ENCODE assay signal across 10 cellular contexts in the genomic region with DNA sequence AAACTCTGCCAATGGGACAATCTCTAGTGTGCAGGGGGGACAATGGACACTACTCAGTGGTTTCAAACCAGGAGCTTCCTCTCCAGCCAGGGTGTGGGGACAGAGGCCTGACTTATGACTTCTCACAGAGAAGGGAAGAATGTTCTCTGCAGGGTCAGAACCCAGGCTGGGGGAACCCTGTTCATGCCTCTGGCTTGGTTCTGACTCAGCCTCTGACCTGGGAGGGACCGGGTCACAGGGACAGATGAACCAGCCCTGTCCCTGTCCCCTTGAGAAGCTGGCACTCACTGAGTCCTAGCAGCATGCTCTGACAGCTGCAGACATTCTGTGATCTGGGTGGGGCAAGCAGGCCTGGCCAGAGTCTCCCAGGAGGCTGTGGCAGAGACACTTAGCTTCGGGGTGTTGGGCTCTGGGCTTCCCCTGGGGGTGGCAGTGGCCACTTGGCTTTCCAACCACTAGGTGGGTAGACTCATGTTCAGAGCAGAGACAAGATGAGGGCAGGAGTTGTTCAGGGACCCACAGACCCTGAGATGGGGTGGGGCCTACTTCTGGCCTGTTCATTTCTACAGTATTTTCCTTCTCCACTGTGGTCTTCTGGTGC. TPM values are rescaled to one million over a fixed set of nuclear protein-coding genes. Genes with fewer than 3 reads are reported as not detected.
A peak's percentile ranks its signal among the peaks of the same experiment; 100 is the strongest.
DNase-seq lines count a peak whose midpoint lies in the region; ATAC-seq and TF ChIP-seq lines count a peak whose summit lies in the region.
"Had no signal": no experiment of that assay in that cellular context is flagged by ENCODE, and none has a peak within 500 bp of the region (broad histone marks: within the 10 kb centered on the region; RNA-seq: fewer than 3 reads in every experiment).

No MANE protein-coding gene starts in this region.

- WGBS in trophoblast cell (ENCODE audit: extremely low coverage, insufficient coverage, insufficient read length): no CpG with 5 or more reads among the region's 2 CpGs

- no peak overlapping the region for H3K23ac ChIP-seq in trophoblast cell (ENCODE audit: low read length)

- H3K14ac ChIP-seq in trophoblast cell (ENCODE audit: low read length): no peak overlapping the region

- BruUV-seq in PC-9 (replicated peaks; lab: Mats Ljungman, UMichigan): no TSS peak

- H3K4me3 ChIP-seq in CD8-positive, alpha-beta memory T cell (ENCODE audit: low read length): no peak overlapping the region
- H3K4me3 ChIP-seq in PC-9 (no peak overlapping the region), trophoblast cell (ENCODE audit: low read depth, low read length) (no peak overlapping the region)
- H3K4me3 ChIP-seq: GM23248 had no signal

- H3K9me2 ChIP-seq in PC-9 (ENCODE audit: insufficient read depth): no peaks in the 10 kb centered on the region

- H3K4me2 ChIP-seq in PC-9 (peak overlapping the region; percentile 46), trophoblast cell (ENCODE audit: low read length) (no peak overlapping the region)

- H3F3A ChIP-seq in PC-9 (ENCODE audit: insufficient read depth, low read depth): peaks cover 41% of the 10 kb centered on the region

- peaks cover 8% of the 10 kb centered on the region for H3K79me1 ChIP-seq in trophoblast cell (ENCODE audit: low read length)

- peak in 1 of 5 donors; percentile 20 for DNase-seq in CD8-positive, alpha-beta memory T cell
- DNase-seq in PC-9: peak; percentile 54 to 71
- DNase-seq in cardiac septum (ENCODE audit: low spot score): peak; percentile 71
- DNase-seq in putamen (ENCODE audit: low spot score): peak; percentile 49
- DNase-seq in Kasumi-1 (lab: John Stamatoyannopoulos, UW): no peak
- DNase-seq in SKM-1 (lab: John Stamatoyannopoulos, UW; ENCODE audit: unreplicated experiment): no peak
- no peak for DNase-seq in trophoblast cell
- DNase-seq: activated gamma-delta T cell, GM23248 had no signal

- no peaks in the 10 kb centered on the region for H3K36me3 ChIP-seq in CD8-positive, alpha-beta memory T cell (ENCODE audit: insufficient read depth, low read length)
- H3K36me3 ChIP-seq in PC-9 (ENCODE audit: low read depth): no peaks in the 10 kb centered on the region
- H3K36me3 ChIP-seq in trophoblast cell (ENCODE audit: control insufficient read depth in 1 of 2, insufficient read depth in 2 of 2, low read length in 2 of 2): no peaks in the 10 kb centered on the region

- H2BK5ac ChIP-seq in trophoblast cell (ENCODE audit: low read depth, low read length, poor library complexity): no peak overlapping the region

- no peak overlapping the region for H3K4ac ChIP-seq in trophoblast cell (ENCODE audit: low read depth, low read length)

- no peak overlapping the region for H3K9ac ChIP-seq in trophoblast cell (ENCODE audit: low read length)
- H3K9ac ChIP-seq: GM23248 had no signal

- ATAC-seq in HG03025 (IDR thresholded peaks at IDR 0.05; ENCODE audit: low FRiP score, unreplicated experiment): no peak

- H3K4me1 Mint-ChIP-seq in CD8-positive, alpha-beta memory T cell: peaks cover 15 to 50% (median 41%) of the 10 kb centered on the region in 3 donors

- H3K9me3 ChIP-seq in CD8-positive, alpha-beta memory T cell (ENCODE audit: low read length): no peaks in the 10 kb centered on the region
- H3K9me3 ChIP-seq in PC-9 (ENCODE audit: insufficient read depth, low read depth): no peaks in the 10 kb centered on the region
- peaks cover 2% of the 10 kb centered on the region for H3K9me3 ChIP-seq in trophoblast cell (ENCODE audit: insufficient read depth, low read depth, low read length)

- H2AK5ac ChIP-seq in trophoblast cell (ENCODE audit: low read length): no peak overlapping the region

- no peak overlapping the region for H3K18ac ChIP-seq in trophoblast cell (ENCODE audit: low read length)

- H3K79me2 ChIP-seq in PC-9 (ENCODE audit: low read depth) (peaks cover 93% of the 10 kb centered on the region), trophoblast cell (ENCODE audit: control insufficient read depth, insufficient read depth, low read length, poor library complexity) (peaks cover 3% of the 10 kb centered on the region)

- no peak overlapping the region for H2BK120ac ChIP-seq in trophoblast cell (ENCODE audit: insufficient read depth, low read length, poor library complexity)

- peak overlapping the region; percentile 24 to 99 (median 94) for H3K27ac Mint-ChIP-seq in CD8-positive, alpha-beta memory T cell

- H4K91ac ChIP-seq in trophoblast cell (ENCODE audit: low read depth, low read length): no peak overlapping the region

- no peaks in the 10 kb centered on the region for H3K36me3 Mint-ChIP-seq in CD8-positive, alpha-beta memory T cell

- no peaks in the 10 kb centered on the region for H3K27me3 Mint-ChIP-seq in CD8-positive, alpha-beta memory T cell

- H2AFZ ChIP-seq in PC-9 (no peak overlapping the region), trophoblast cell (ENCODE audit: insufficient read depth, low read length, poor library complexity) (no peak overlapping the region)
- H2AFZ ChIP-seq: GM23248 had no signal

- CTCF ChIA-PET in CD8-positive, alpha-beta memory T cell (lab: Charles Lee): interaction anchor here (1.2 kb wide), 1 partner anchor 14 kb away, joined by 3 read pairs; a partner anchor contains a TSS
- CTCF ChIA-PET in PC-9 (lab: Charles Lee): interaction anchor here (0.6 to 0.7 kb wide), 4 partner anchors 7 to 50 kb away, joined by 3 to 4 read pairs (median 3); a partner anchor contains a TSS

- no peak for TF ChIP-seq CTCF in PC-9 (conservative IDR thresholded peaks at IDR 0.05)

- H3K4me3 Mint-ChIP-seq in CD8-positive, alpha-beta memory T cell: peak overlapping the region in 6 of 7 donors; percentile 13 to 82 (median 58)

- POLR2A ChIA-PET in CD8-positive, alpha-beta memory T cell (lab: Charles Lee): no interaction called here
- POLR2A ChIA-PET in PC-9 (lab: Charles Lee; ENCODE audit: unreplicated experiment): interaction anchor here (0.5 to 1.0 kb wide), 6 partner anchors 15 to 316 kb away, joined by 3 to 5 read pairs (median 3); no protein-coding TSS in a partner anchor

- no peaks in the 10 kb centered on the region for H3K27me3 ChIP-seq in CD8-positive, alpha-beta memory T cell (ENCODE audit: insufficient read depth, low read length, poor library complexity, severe bottlenecking)
- H3K27me3 ChIP-seq in PC-9 (ENCODE audit: insufficient read depth, low read depth): no peaks in the 10 kb centered on the region
- H3K27me3 ChIP-seq in trophoblast cell (ENCODE audit: insufficient read depth, low read length): no peaks in the 10 kb centered on the region

- H4K12ac ChIP-seq in trophoblast cell (ENCODE audit: low read depth, low read length): no peak overlapping the region

- H2BK12ac ChIP-seq in trophoblast cell (ENCODE audit: low read length): no peak overlapping the region

- no peaks in the 10 kb centered on the region; the same call in 1 of the 2 replicates for H4K20me1 ChIP-seq in PC-9 (ENCODE audit: insufficient read depth)

- H3K4me1 ChIP-seq in CD8-positive, alpha-beta memory T cell (ENCODE audit: insufficient read depth, low read length): peaks cover 10% of the 10 kb centered on the region
- H3K4me1 ChIP-seq in PC-9 (replicated peaks; ENCODE audit: insufficient read depth) (peaks cover 79% of the 10 kb centered on the region), trophoblast cell (ENCODE audit: control insufficient read depth in 1 of 2, insufficient read depth in 2 of 2, low read length in 2 of 2) (peaks cover 21 to 22% of the 10 kb centered on the region in 2 experiments)

- intact Hi-C loops in PC-9 (cut with micrococcal nuclease; ENCODE audit: unreplicated experiment): no loop called here
- intact Hi-C loops in cardiac septum (cut with DNase I): no loop called here

- no peak overlapping the region for H4K8ac ChIP-seq in trophoblast cell (ENCODE audit: low read depth, low read length)

- H3K27ac ChIP-seq in CD8-positive, alpha-beta memory T cell (ENCODE audit: low read depth, low read length): no peak overlapping the region
- H3K27ac ChIP-seq in PC-9 (peak overlapping the region; percentile 25; the same call in 1 of the 2 replicates), trophoblast cell (ENCODE audit: low read depth, low read length) (no peak overlapping the region)
- H3K27ac ChIP-seq: GM23248 had no signal

- H3K9me3 Mint-ChIP-seq in CD8-positive, alpha-beta memory T cell: no peaks in the 10 kb centered on the region

RNA-seq across cellular contexts. Expression of a gene that starts 13.6 kb away (rescaled TPM):
- total RNA-seq in CD8-positive, alpha-beta memory T cell: 1 to 10 TPM; 1.4 to 2.4 TPM
- polyA plus RNA-seq in CD8-positive, alpha-beta memory T cell: 20.2 TPM
- total RNA-seq in PC-9 (2021): 97.0 and 108 TPM in 2 replicates
- total RNA-seq in cardiac septum: 6.9 TPM
- 19.1 and 19.5 TPM in 2 replicates for polyA plus RNA-seq in trophoblast cell (2013)
- total RNA-seq: GM23248 had no signal

RNA-seq across cellular contexts. Expression of a gene that starts 48.2 kb away (rescaled TPM):
- total RNA-seq in CD8-positive, alpha-beta memory T cell: not detected
- polyA plus RNA-seq in CD8-positive, alpha-beta memory T cell: not detected
- 0.23 TPM in 1 of 2 replicates, not detected in the other for total RNA-seq in PC-9 (2021)
- 0.13 TPM for total RNA-seq in cardiac septum
- 0.07 and 0.10 TPM in 2 replicates for polyA plus RNA-seq in trophoblast cell (2013)

Comparison
In these comparisons a context has a peak if more than half of its experiments do, and no peak if none do; other contexts are left out.
1. DNase-seq: peak in PC-9 (2 of 2), cardiac septum (single experiment) and putamen (single experiment); none in Kasumi-1 (0 of 2), SKM-1 (single experiment) and trophoblast cell (0 of 2).
2. RNA of a gene that starts 13.6 kb away (total RNA-seq): 97.0 to 108 TPM in PC-9; 6.9 TPM in cardiac septum (single experiment) and 1.4 to 2.4 TPM in CD8-positive, alpha-beta memory T cell; every median in the first group is over 10 times any median in the second.